In the genomic region with DNA sequence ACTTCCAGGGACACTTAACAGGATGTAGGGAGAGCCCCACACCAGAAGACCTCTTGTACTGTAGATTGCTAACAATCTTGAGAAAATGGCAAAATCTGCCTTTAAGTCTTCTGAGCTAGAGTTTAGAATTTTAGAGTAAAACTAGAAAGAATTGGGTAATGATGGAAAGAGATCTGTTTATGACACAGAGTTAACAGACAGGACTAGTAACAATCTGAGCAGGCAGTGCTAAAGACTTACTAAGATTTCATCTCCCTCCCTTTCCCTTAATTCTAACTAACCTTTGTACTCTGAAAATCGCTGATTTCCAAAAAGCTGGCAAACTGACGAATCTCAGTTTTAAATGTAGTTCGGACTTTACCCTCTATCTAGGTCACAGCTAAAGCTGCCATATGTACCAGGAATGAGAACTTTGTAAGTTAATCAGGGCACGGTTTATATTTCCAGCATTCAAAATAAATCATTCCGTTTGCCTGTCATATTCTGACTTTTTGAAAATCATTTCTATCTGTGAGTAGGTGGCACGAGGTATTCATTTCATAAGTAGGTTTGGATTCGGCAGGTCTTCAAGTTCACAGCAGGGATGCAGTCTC, we compare ENCODE assay signal across 18 cellular contexts.
"Had no signal": no experiment of that assay in that cellular context is flagged by ENCODE, and none has a peak within 500 bp of the region (broad histone marks: within the 10 kb centered on the region; RNA-seq: fewer than 3 reads in every experiment).

No MANE protein-coding gene starts in this region.

- H3K4me1 ChIP-seq: adrenal gland had no signal

- H3K27me3 ChIP-seq: adrenal gland, cardiac muscle cell, tibial nerve had no signal

- H3K4me3 Mint-ChIP-seq: activated B cell treated with CpG ODN at 0.5 μM for 24 hours; activated CD4-positive, alpha-beta T cell treated with anti-CD3 and anti-CD28 coated beads, Interleukin-2, amount 10 ng/mL, durations not matched to agents 24 days and 14 days; activated naive CD4-positive, alpha-beta T cell treated with anti-CD3 and anti-CD28 coated beads, Interleukin-2, amount 50 U/mL, for 24 hours; nephron progenitor cell; T-helper 17 cell had no signal

- H3K4me1 Mint-ChIP-seq: activated B cell treated with CpG ODN at 0.5 μM for 24 hours; activated naive CD4-positive, alpha-beta T cell treated with anti-CD3 and anti-CD28 coated beads, Interleukin-2, amount 50 U/mL, for 24 hours; nephron progenitor cell had no signal

- H3K36me3 ChIP-seq: adrenal gland, cardiac muscle cell, tibial nerve had no signal

- ATAC-seq: esophagus mucosa, left ventricle myocardium superior, right cardiac atrium, T-helper 17 cell had no signal

- DNase-seq: activated B cell treated with CpG ODN at 0.5 μM for 24 hours; activated CD4-positive, alpha-beta T cell treated with anti-CD3 and anti-CD28 coated beads, Interleukin-2, amount 10 ng/mL, durations not matched to agents 24 days and 14 days; activated effector memory CD4-positive, alpha-beta T cell treated with anti-CD3 and anti-CD28 coated beads, Interleukin-2, amount 50 U/mL, for 16 hours; activated T-cell treated with anti-CD3 and anti-CD28 coated beads for 4 hours; adrenal gland; left ventricle myocardium superior; nephron progenitor cell; occipital lobe; right cardiac atrium; stimulated activated CD4-positive, alpha-beta T cell treated with anti-CD3 and anti-CD28 coated beads, Interleukin-1b, Interleukin-23, amount 100 ng/mL, for 48 hours; T-helper 17 cell had no signal

- FAIRE-seq: colon, keratinocyte had no signal

- H3K27ac ChIP-seq: adrenal gland, cardiac muscle cell, tibial nerve had no signal

- H3K27me3 Mint-ChIP-seq: activated B cell treated with CpG ODN at 0.5 μM for 24 hours; activated CD4-positive, alpha-beta T cell treated with anti-CD3 and anti-CD28 coated beads, Interleukin-2, amount 10 ng/mL, durations not matched to agents 24 days and 14 days; activated naive CD4-positive, alpha-beta T cell treated with anti-CD3 and anti-CD28 coated beads, Interleukin-2, amount 50 U/mL, for 24 hours; progenitor cell of endocrine pancreas; T-helper 17 cell had no signal

- H3K9me3 Mint-ChIP-seq: activated B cell treated with CpG ODN at 0.5 μM for 24 hours; activated naive CD4-positive, alpha-beta T cell treated with anti-CD3 and anti-CD28 coated beads, Interleukin-2, amount 50 U/mL, for 24 hours; nephron progenitor cell had no signal

- H3K27ac Mint-ChIP-seq: activated B cell treated with CpG ODN at 0.5 μM for 24 hours; activated CD4-positive, alpha-beta T cell treated with anti-CD3 and anti-CD28 coated beads, Interleukin-2, amount 10 ng/mL, durations not matched to agents 24 days and 14 days; activated naive CD4-positive, alpha-beta T cell treated with anti-CD3 and anti-CD28 coated beads, Interleukin-2, amount 50 U/mL, for 24 hours; nephron progenitor cell; progenitor cell of endocrine pancreas; T-helper 17 cell had no signal

- H3K9me3 ChIP-seq: adrenal gland, tibial nerve had no signal

- H3K4me3 ChIP-seq: adrenal gland, cardiac muscle cell, tibial nerve had no signal
